In the genomic region with DNA sequence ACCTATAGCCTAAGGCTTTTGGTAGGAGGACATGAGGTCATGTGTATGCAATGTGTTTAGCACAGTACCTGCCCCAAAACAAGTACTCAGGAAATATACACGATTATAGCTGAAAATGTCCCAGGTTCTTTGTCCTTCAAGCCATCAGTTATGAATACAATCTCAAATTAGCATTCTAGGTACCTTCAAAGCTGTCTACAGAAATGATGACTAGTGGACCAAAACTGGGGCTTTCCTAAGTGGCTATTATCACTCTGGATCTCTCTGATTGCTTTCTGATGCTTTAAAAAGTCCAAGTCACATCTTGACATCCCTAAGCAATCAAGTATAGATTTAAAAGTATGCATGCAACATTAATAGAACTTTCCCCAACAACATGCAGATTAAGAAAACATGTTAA, we compare ENCODE assay signal across 35 cellular contexts.
DNase-seq lines count a peak whose midpoint lies in the region; ATAC-seq, FAIRE-seq and TF ChIP-seq lines count a peak whose summit lies in the region.
"Had no signal": no experiment of that assay in that cellular context is flagged by ENCODE, and none has a peak within 500 bp of the region (broad histone marks: within the 10 kb centered on the region; RNA-seq: fewer than 3 reads in every experiment).

No MANE protein-coding gene starts in this region.

- H3K9ac ChIP-seq in GM12878 (ENCODE audit: control insufficient read depth, insufficient read depth, low read length) (no peak overlapping the region), trophoblast cell (ENCODE audit: low read length) (no peak overlapping the region)
- H3K9ac ChIP-seq: BLaER1; BLaER1 treated with 17β-estradiol and CSF1 and Interleukin-3, amounts not matched to agents 10 nM and 100 nM had no signal

- H3K4me1 Mint-ChIP-seq in activated CD8-positive, alpha-beta T cell treated with anti-CD3 and anti-CD28 coated beads for 36 hours (ENCODE audit: low read depth): no peaks in the 10 kb centered on the region
- H3K4me1 Mint-ChIP-seq: B cell; CD14-positive monocyte; CD4-positive, alpha-beta memory T cell; CD4-positive, CD25-positive, alpha-beta regulatory T cell; CD8-positive, alpha-beta memory T cell had no signal

- CTCF ChIA-PET in GM12878 (lab: Yijun Ruan, JAX): no interaction called here
- CTCF ChIA-PET in activated CD8-positive, alpha-beta T cell treated with anti-CD3 and anti-CD28 coated beads for 36 hours (lab: Charles Lee): interaction anchor here (0.8 kb wide), 1 partner anchor 18 kb away, joined by 3 read pairs; no protein-coding TSS in a partner anchor

- no peak for TF ChIP-seq POLR2A in GM12878 (IDR thresholded peaks at IDR 0.05; ENCODE audit: low read depth, low read length)

- H2AFZ ChIP-seq in GM12878 (ENCODE audit: control insufficient read depth, low read depth, low read length) (no peak overlapping the region), trophoblast cell (ENCODE audit: insufficient read depth, low read length, poor library complexity) (no peak overlapping the region)

- ATAC-seq in GM18868 (IDR thresholded peaks at IDR 0.05; ENCODE audit: unreplicated experiment): peak; percentile 74
- ATAC-seq in GM12878: peak; percentile 50
- no peak for ATAC-seq in activated CD8-positive, alpha-beta T cell treated with anti-CD3 and anti-CD28 coated beads for 36 hours
- ATAC-seq: A549; CD8-positive, alpha-beta T cell had no signal

- H3K4me3 Mint-ChIP-seq in activated CD8-positive, alpha-beta T cell treated with anti-CD3 and anti-CD28 coated beads for 36 hours: no peak overlapping the region
- H3K4me3 Mint-ChIP-seq: B cell; CD14-positive monocyte; CD4-positive, alpha-beta memory T cell; CD4-positive, alpha-beta T cell; CD4-positive, CD25-positive, alpha-beta regulatory T cell; CD8-positive, alpha-beta memory T cell; CD8-positive, alpha-beta T cell had no signal

- SMC1A ChIA-PET in GM12878 (lab: Charles Lee; ENCODE audit: uncharacterized antibody, unreplicated experiment): interaction anchor here (0.8 to 1.2 kb wide), 2 partner anchors 18 to 56 kb away, joined by 3 to 5 read pairs; no protein-coding TSS in a partner anchor

- no peaks in the 10 kb centered on the region for H3K36me3 ChIP-seq in GM12878 (ENCODE audit: control insufficient read depth in 2 of 2, insufficient read depth in 2 of 2, low read length in 1 of 2)
- H3K36me3 ChIP-seq in trophoblast cell (ENCODE audit: control insufficient read depth in 1 of 2, insufficient read depth in 2 of 2, low read length in 2 of 2): no peaks in the 10 kb centered on the region
- H3K36me3 ChIP-seq: BE2C; BLaER1; BLaER1 treated with 17β-estradiol and CSF1 and Interleukin-3, amounts not matched to agents 10 nM and 100 nM had no signal

- 0% methylated on average over 1 of the region's 1 CpG for WGBS in GM12878 (ENCODE audit: insufficient coverage, insufficient replicate concordance, low lambda C conversion rate, missing lambda C conversion rate)
- WGBS in trophoblast cell (ENCODE audit: extremely low coverage, insufficient coverage, insufficient read length): no CpG with 5 or more reads among the region's 1 CpG

- no peaks in the 10 kb centered on the region for H3K4me1 ChIP-seq in GM12878 (ENCODE audit: control insufficient read depth, insufficient read depth, low read length)
- H3K4me1 ChIP-seq in trophoblast cell (ENCODE audit: control insufficient read depth in 1 of 2, insufficient read depth in 2 of 2, low read length in 2 of 2): no peaks in the 10 kb centered on the region
- H3K4me1 ChIP-seq: A549; BE2C; BLaER1; BLaER1 treated with 17β-estradiol and CSF1 and Interleukin-3, amounts not matched to agents 10 nM and 100 nM; Caco-2 had no signal

- H3K79me2 ChIP-seq in GM12878 (ENCODE audit: control insufficient read depth, insufficient read depth, low read length): no peaks in the 10 kb centered on the region
- H3K79me2 ChIP-seq in trophoblast cell (ENCODE audit: control insufficient read depth, insufficient read depth, low read length, poor library complexity): no peaks in the 10 kb centered on the region

- H2BK12ac ChIP-seq in trophoblast cell (ENCODE audit: low read length): no peak overlapping the region

- TF ChIP-seq RAD21 in GM12878 (IDR thresholded peaks at IDR 0.05; ENCODE audit: insufficient read depth, low read depth, low read length): no peak

- intact Hi-C loops in GM12878 (cut with micrococcal nuclease; ENCODE audit: unreplicated experiment): no loop called here
- intact Hi-C loops in activated CD8-positive, alpha-beta T cell treated with anti-CD3 and anti-CD28 coated beads for 36 hours (cut with micrococcal nuclease): no loop called here

- no peak for TF ChIP-seq CTCF in GM12878 (IDR thresholded peaks at IDR 0.05 in 2 of 3, conservative IDR thresholded peaks at IDR 0.05 in 1 of 3; ENCODE audit: control insufficient read depth in 2 of 3, extremely low read depth in 1 of 3, insufficient read depth in 1 of 3, low read depth in 3 of 3, low read length in 3 of 3)
- no peak for TF ChIP-seq CTCF in activated CD8-positive, alpha-beta T cell treated with anti-CD3 and anti-CD28 coated beads for 36 hours (IDR thresholded peaks at IDR 0.05)

- no peaks in the 10 kb centered on the region for H3K79me1 ChIP-seq in trophoblast cell (ENCODE audit: low read length)

- no peaks in the 10 kb centered on the region for H3K27me3 ChIP-seq in GM12878 (replicated peaks in 1 of 2; ENCODE audit: control insufficient read depth in 2 of 2, insufficient read depth in 2 of 2, low read length in 1 of 2)
- no peaks in the 10 kb centered on the region for H3K27me3 ChIP-seq in trophoblast cell (ENCODE audit: insufficient read depth, low read length)
- H3K27me3 ChIP-seq: BLaER1; BLaER1 treated with 17β-estradiol and CSF1 and Interleukin-3, amounts not matched to agents 10 nM and 100 nM had no signal

- H3K4me3 ChIP-seq in GM12878: no peak overlapping the region
- H3K4me3 ChIP-seq in trophoblast cell (ENCODE audit: low read depth, low read length): no peak overlapping the region
- H3K4me3 ChIP-seq: A549; BLaER1; BLaER1 treated with 17β-estradiol and CSF1 and Interleukin-3, amounts not matched to agents 10 nM and 100 nM had no signal

- no peak overlapping the region for H3K27ac ChIP-seq in GM12878 (ENCODE audit: control insufficient read depth, insufficient read depth)
- no peak overlapping the region for H3K27ac ChIP-seq in trophoblast cell (ENCODE audit: low read depth, low read length)
- H3K27ac ChIP-seq: 22Rv1; A549; BLaER1; BLaER1 treated with 17β-estradiol and CSF1 and Interleukin-3, amounts not matched to agents 10 nM and 100 nM; C4-2B had no signal

- RAD21 ChIA-PET in GM12878 (lab: Charles Lee; ENCODE audit: unreplicated experiment): no interaction called here

- in situ Hi-C loops in GM12878 (cut with MboI): no loop called here

- no peak for TF ChIP-seq EP300 in GM12878 (IDR thresholded peaks at IDR 0.05; ENCODE audit: borderline replicate concordance in 1 of 2, control insufficient read depth in 1 of 2, low read depth in 2 of 2, low read length in 2 of 2)

- H3K27me3 Mint-ChIP-seq in activated CD8-positive, alpha-beta T cell treated with anti-CD3 and anti-CD28 coated beads for 36 hours: peaks cover 10% of the 10 kb centered on the region
- H3K27me3 Mint-ChIP-seq: CD4-positive, CD25-positive, alpha-beta regulatory T cell had no signal

- no peak overlapping the region for H2AK5ac ChIP-seq in trophoblast cell (ENCODE audit: low read length)

- no peak overlapping the region for H3K23ac ChIP-seq in trophoblast cell (ENCODE audit: low read length)

- H3K9me3 Mint-ChIP-seq in activated CD8-positive, alpha-beta T cell treated with anti-CD3 and anti-CD28 coated beads for 36 hours: peaks cover 3% of the 10 kb centered on the region

- H4K91ac ChIP-seq in trophoblast cell (ENCODE audit: low read depth, low read length): no peak overlapping the region

- no peak overlapping the region for H4K8ac ChIP-seq in trophoblast cell (ENCODE audit: low read depth, low read length)

- POLR2A ChIA-PET in GM12878 (lab: Charles Lee): no interaction called here
- POLR2A ChIA-PET in activated CD8-positive, alpha-beta T cell treated with anti-CD3 and anti-CD28 coated beads for 36 hours (lab: Charles Lee): no interaction called here

- no peak overlapping the region for H3K4ac ChIP-seq in trophoblast cell (ENCODE audit: low read depth, low read length)

- H2BK5ac ChIP-seq in trophoblast cell (ENCODE audit: low read depth, low read length, poor library complexity): no peak overlapping the region

- no peak overlapping the region for H3K4me2 ChIP-seq in GM12878 (ENCODE audit: control insufficient read depth, insufficient read depth)
- no peak overlapping the region for H3K4me2 ChIP-seq in trophoblast cell (ENCODE audit: low read length)
- H3K4me2 ChIP-seq: A549; BLaER1; BLaER1 treated with 17β-estradiol and CSF1 and Interleukin-3, amounts not matched to agents 10 nM and 100 nM had no signal

- H3K27ac Mint-ChIP-seq in activated CD8-positive, alpha-beta T cell treated with anti-CD3 and anti-CD28 coated beads for 36 hours: no peak overlapping the region
- H3K27ac Mint-ChIP-seq: B cell; CD14-positive monocyte; CD4-positive, alpha-beta memory T cell; CD4-positive, alpha-beta T cell; CD4-positive, CD25-positive, alpha-beta regulatory T cell; CD8-positive, alpha-beta memory T cell; CD8-positive, alpha-beta T cell had no signal

- no peaks in the 10 kb centered on the region for H3K36me3 Mint-ChIP-seq in activated CD8-positive, alpha-beta T cell treated with anti-CD3 and anti-CD28 coated beads for 36 hours (ENCODE audit: low read depth)
- H3K36me3 Mint-ChIP-seq: CD14-positive monocyte; CD4-positive, alpha-beta memory T cell; CD4-positive, CD25-positive, alpha-beta regulatory T cell; CD8-positive, alpha-beta memory T cell; CD8-positive, alpha-beta T cell had no signal

- no peak overlapping the region for H4K12ac ChIP-seq in trophoblast cell (ENCODE audit: low read depth, low read length)

- H3K14ac ChIP-seq in trophoblast cell (ENCODE audit: low read length): no peak overlapping the region

- H3K9me3 ChIP-seq in GM12878 (replicated peaks; ENCODE audit: control insufficient read depth, insufficient read depth, low read length): no peaks in the 10 kb centered on the region
- no peaks in the 10 kb centered on the region for H3K9me3 ChIP-seq in trophoblast cell (ENCODE audit: insufficient read depth, low read depth, low read length)
- H3K9me3 ChIP-seq: BE2C, BLaER1 had no signal

- no peak overlapping the region for H3K18ac ChIP-seq in trophoblast cell (ENCODE audit: low read length)

- no peak overlapping the region for H2BK120ac ChIP-seq in trophoblast cell (ENCODE audit: insufficient read depth, low read length, poor library complexity)

- no peak for FAIRE-seq in GM12878 (lab: Jason Lieb, UNC)
- FAIRE-seq: A204.1, A549, D721Med had no signal

- H4K20me1 ChIP-seq in GM12878 (ENCODE audit: control insufficient read depth, insufficient read depth): no peaks in the 10 kb centered on the region
- H4K20me1 ChIP-seq: BLaER1; BLaER1 treated with 17β-estradiol and CSF1 and Interleukin-3, amounts not matched to agents 10 nM and 100 nM had no signal

- no peak for DNase-seq in GM12878 (ENCODE audit: low read depth, low spot score)
- DNase-seq in trophoblast cell: peak; percentile 29 to 70
- no peak for DNase-seq in activated CD8-positive, alpha-beta T cell treated with anti-CD3 and anti-CD28 coated beads for 36 hours
- no peak for DNase-seq in NCI-H82 (lab: John Stamatoyannopoulos, UW)
- DNase-seq in hepatic stellate cell (ENCODE audit: low spot score): no peak
- DNase-seq: 8988T; ACHN; AML-193; BE2C; C1 segment of cervical spinal cord; Caco-2; Calu3; CD4-positive, alpha-beta memory T cell; CD4-positive, alpha-beta T cell; CD4-positive, CD25-positive, alpha-beta regulatory T cell; CD8-positive, alpha-beta memory T cell; CD8-positive, alpha-beta T cell; COR-L47; DMS 273 treated with DMSO at 0.1 percent for 48 hours; DMS153; DMS53; DMS79; DMS79 treated with DMSO at 0.1 percent for 48 hours; DND-41; EL had no signal

- no TSS peak for BruUV-seq in GM12878 (replicated peaks; lab: Mats Ljungman, UMichigan)

Comparison
In these comparisons a context has a peak if more than half of its experiments do, and no peak if none do; other contexts are left out.
1. DNase-seq: peak in trophoblast cell (2 of 2); none in GM12878 (single experiment), activated CD8-positive, alpha-beta T cell treated with anti-CD3 and anti-CD28 coated beads for 36 hours (single experiment), NCI-H82 (single experiment) and hepatic stellate cell (single experiment).